ENCODE assay signal across 18 cellular contexts in genomic region chr1:228279722-228280105, GRCh38.
DNase-seq lines count a peak whose midpoint lies in the region; ATAC-seq and TF ChIP-seq lines count a peak whose summit lies in the region.
"Had no signal": no experiment of that assay in that cellular context is flagged by ENCODE, and none has a peak within 500 bp of the region (broad histone marks: within the 10 kb centered on the region; RNA-seq: fewer than 3 reads in every experiment).

No MANE protein-coding gene starts in this region.

- H3K4me3 ChIP-seq in left ventricle myocardium inferior (no peak overlapping the region), mesenchymal stem cell (ENCODE audit: insufficient read depth in 1 of 2, low read depth in 1 of 2, low read length in 2 of 2) (no peak overlapping the region), upper lobe of right lung (no peak overlapping the region), tibial nerve (no peak overlapping the region)
- H3K4me3 ChIP-seq: BLaER1 treated with 17β-estradiol and CSF1 and Interleukin-3, amounts not matched to agents 10 nM and 100 nM; K562; SJSA1 had no signal

- no peak overlapping the region for H3K18ac ChIP-seq in mesenchymal stem cell (ENCODE audit: low read depth in 1 of 2, low read length in 2 of 2)

- no peaks in the 10 kb centered on the region for H3K9me3 Mint-ChIP-seq in WTC11

- H2AFZ ChIP-seq in mesenchymal stem cell (ENCODE audit: low read depth, low read length) = no peak overlapping the region

- no peak overlapping the region for H3K23ac ChIP-seq in mesenchymal stem cell (ENCODE audit: low read length in 2 of 2)

- no peak overlapping the region for H4K8ac ChIP-seq in mesenchymal stem cell (ENCODE audit: low read length)

- no peak overlapping the region for H2BK15ac ChIP-seq in mesenchymal stem cell (ENCODE audit: low read depth, poor library complexity, severe bottlenecking)

- H3K27me3 ChIP-seq in left ventricle myocardium inferior (ENCODE audit: low read depth) (no peaks in the 10 kb centered on the region), mesenchymal stem cell (ENCODE audit: control insufficient read depth in 1 of 2, insufficient read depth in 1 of 2, low read length in 2 of 2) (no peaks in the 10 kb centered on the region), upper lobe of right lung (no peaks in the 10 kb centered on the region), tibial nerve (no peaks in the 10 kb centered on the region)
- H3K27me3 ChIP-seq: BLaER1 treated with 17β-estradiol and CSF1 and Interleukin-3, amounts not matched to agents 10 nM and 100 nM had no signal

- peaks cover 3% of the 10 kb centered on the region for H3K79me1 ChIP-seq in mesenchymal stem cell (replicated peaks; ENCODE audit: low read length, poor library complexity, severe bottlenecking)

- DNase-seq in cardiac septum (ENCODE audit: low spot score) (peak; percentile 46), left ventricle myocardium inferior (no peak), WTC11 (ENCODE audit: low spot score) (peak; percentile 2), mesenchymal stem cell (no peak), upper lobe of right lung (peak; percentile 52), NCI-H2029 (lab: John Stamatoyannopoulos, UW) (no peak), tibial nerve (ENCODE audit: low spot score in 2 of 2) (no peak), NCI-H2227 treated with DMSO at 0.1 percent for 48 hours (lab: John Stamatoyannopoulos, UW) (no peak)
- DNase-seq: DND-41, MV-4-11, NCI-H1417, NCI-H187 treated with DMSO at 0.1 percent for 48 hours, NCI-H446, NCI-H69, OCI-M1 had no signal

- peaks cover 4% of the 10 kb centered on the region for H3K27me3 Mint-ChIP-seq in WTC11 (ENCODE audit: low read depth)

- peaks cover 3% of the 10 kb centered on the region; the same call in 1 of the 2 replicates for H3K4me1 Mint-ChIP-seq in WTC11

- H3K4ac ChIP-seq in mesenchymal stem cell (ENCODE audit: low read depth in 1 of 2, low read length in 2 of 2) = no peak overlapping the region

- H2BK5ac ChIP-seq in mesenchymal stem cell (ENCODE audit: low read depth, low read length, poor library complexity, severe bottlenecking) = no peak overlapping the region

- no peak overlapping the region for H3K27ac Mint-ChIP-seq in WTC11

- TF ChIP-seq POLR2A in tibial nerve (IDR thresholded peaks at IDR 0.05) = no peak

- no peak overlapping the region for H2AK5ac ChIP-seq in mesenchymal stem cell (ENCODE audit: low read length, severe bottlenecking)

- no peak overlapping the region for H3K14ac ChIP-seq in mesenchymal stem cell (ENCODE audit: low read length in 2 of 2)

- no peak for TF ChIP-seq CTCF in left ventricle myocardium inferior (IDR thresholded peaks at IDR 0.05; ENCODE audit: borderline replicate concordance)
- no peak for TF ChIP-seq CTCF in WTC11 (IDR thresholded peaks at IDR 0.05)
- TF ChIP-seq CTCF in upper lobe of right lung (IDR thresholded peaks at IDR 0.05) = no peak
- no peak for TF ChIP-seq CTCF in tibial nerve (IDR thresholded peaks at IDR 0.05)

- H3K4me1 ChIP-seq in left ventricle myocardium inferior = peaks cover 18% of the 10 kb centered on the region
- peaks cover 13% of the 10 kb centered on the region for H3K4me1 ChIP-seq in mesenchymal stem cell (ENCODE audit: control insufficient read depth, insufficient read depth, low read depth, low read length)
- peaks cover 4% of the 10 kb centered on the region for H3K4me1 ChIP-seq in upper lobe of right lung
- peaks cover 0 to 20% (median 2%) of the 10 kb centered on the region in 4 donors for H3K4me1 ChIP-seq in tibial nerve

- ATAC-seq in WTC11 = no peak
- no peak for ATAC-seq in upper lobe of right lung
- ATAC-seq: K562 had no signal

- no peak overlapping the region for H3K27ac ChIP-seq in left ventricle myocardium inferior (replicated peaks)
- H3K27ac ChIP-seq in mesenchymal stem cell (ENCODE audit: low read length, poor library complexity, severe bottlenecking) = no peak overlapping the region
- no peak overlapping the region for H3K27ac ChIP-seq in upper lobe of right lung
- no peak overlapping the region for H3K27ac ChIP-seq in tibial nerve
- H3K27ac ChIP-seq: BLaER1 treated with 17β-estradiol and CSF1 and Interleukin-3, amounts not matched to agents 10 nM and 100 nM; SJSA1 had no signal

- no peak for TF ChIP-seq EP300 in tibial nerve (IDR thresholded peaks at IDR 0.05)

- peak overlapping the region; percentile 25 for H4K91ac ChIP-seq in mesenchymal stem cell (ENCODE audit: low read length)

- H2BK12ac ChIP-seq in mesenchymal stem cell (ENCODE audit: low read length in 2 of 2) = no peak overlapping the region

- no peak overlapping the region for H3K4me3 Mint-ChIP-seq in WTC11

- peaks cover 17% of the 10 kb centered on the region for H3K36me3 Mint-ChIP-seq in WTC11

- intact Hi-C loops in cardiac septum (cut with DNase I) (no loop called here), left ventricle myocardium inferior (cut with micrococcal nuclease) (no loop called here), upper lobe of right lung (cut with DNase I) (no loop called here)

- no peak overlapping the region for H3K4me2 ChIP-seq in mesenchymal stem cell (ENCODE audit: low read length, poor library complexity, severe bottlenecking)
- H3K4me2 ChIP-seq: BLaER1 treated with 17β-estradiol and CSF1 and Interleukin-3, amounts not matched to agents 10 nM and 100 nM had no signal

- H3K9me3 ChIP-seq in left ventricle myocardium inferior (replicated peaks) (no peaks in the 10 kb centered on the region), mesenchymal stem cell (ENCODE audit: control insufficient read depth, low read length) (no peaks in the 10 kb centered on the region), upper lobe of right lung (no peaks in the 10 kb centered on the region), tibial nerve (no peaks in the 10 kb centered on the region)
- H3K9me3 ChIP-seq: BLaER1 treated with 17β-estradiol and CSF1 and Interleukin-3, amounts not matched to agents 10 nM and 100 nM; SJSA1 had no signal

- POLR2A ChIA-PET in WTC11 (lab: Charles Lee) = no interaction called here

- H3K36me3 ChIP-seq in left ventricle myocardium inferior = peaks cover 92% of the 10 kb centered on the region
- peaks cover 0 to 73% of the 10 kb centered on the region in 2 experiments for H3K36me3 ChIP-seq in mesenchymal stem cell (ENCODE audit: control insufficient read depth in 1 of 2, insufficient read depth in 2 of 2, low read depth in 1 of 2, low read length in 2 of 2)
- H3K36me3 ChIP-seq in upper lobe of right lung = peaks cover 13% of the 10 kb centered on the region
- H3K36me3 ChIP-seq in tibial nerve = peaks cover 0 to 52% (median 0%) of the 10 kb centered on the region in 3 donors
- H3K36me3 ChIP-seq: SJSA1 had no signal

- 95% methylated on average over 12 of the region's 12 CpGs for WGBS in mesenchymal stem cell
- 66 to 82% methylated on average over 4 of the region's 12 CpGs for WGBS in tibial nerve, 2 donors

- H3K9ac ChIP-seq in mesenchymal stem cell (ENCODE audit: low read length) = no peak overlapping the region
- H3K9ac ChIP-seq: BLaER1 treated with 17β-estradiol and CSF1 and Interleukin-3, amounts not matched to agents 10 nM and 100 nM had no signal

- CTCF ChIA-PET in WTC11 (lab: Charles Lee) = interaction anchor here (1.5 kb wide), 1 partner anchor 66 kb away, joined by 3 read pairs; no protein-coding TSS in a partner anchor

- no peak overlapping the region for H2BK120ac ChIP-seq in mesenchymal stem cell (ENCODE audit: low read depth, low read length)

TF ChIP-seq in WTC11, 78 proteins besides CTCF, POLR2A, EP300 and RAD21 (continues in another document):
- no peak for TF ChIP-seq CBFB (CRISPR knock-in tag; IDR thresholded peaks at IDR 0.05; ENCODE audit: low read depth)
- no peak for TF ChIP-seq HMGA2 (CRISPR knock-in tag; IDR thresholded peaks at IDR 0.05)
- TF ChIP-seq FOXP4 (CRISPR knock-in tag; IDR thresholded peaks at IDR 0.05) = no peak
- TF ChIP-seq FOXK1 (CRISPR knock-in tag; IDR thresholded peaks at IDR 0.05) = no peak
- TF ChIP-seq TEAD4 (CRISPR knock-in tag; IDR thresholded peaks at IDR 0.05) = no peak
- no peak for TF ChIP-seq TEAD1 (CRISPR knock-in tag; IDR thresholded peaks at IDR 0.05)

Comparison
In these comparisons a context has a peak if more than half of its experiments do, and no peak if none do; other contexts are left out.
1. DNase-seq: peak in cardiac septum (single experiment), WTC11 (single experiment) and upper lobe of right lung (single experiment); none in left ventricle myocardium inferior (single experiment), mesenchymal stem cell (single experiment), NCI-H2029 (single experiment), tibial nerve (0 of 2) and NCI-H2227 treated with DMSO at 0.1 percent for 48 hours (single experiment).